ENCODE assay signal across 14 cellular contexts in the genomic region with DNA sequence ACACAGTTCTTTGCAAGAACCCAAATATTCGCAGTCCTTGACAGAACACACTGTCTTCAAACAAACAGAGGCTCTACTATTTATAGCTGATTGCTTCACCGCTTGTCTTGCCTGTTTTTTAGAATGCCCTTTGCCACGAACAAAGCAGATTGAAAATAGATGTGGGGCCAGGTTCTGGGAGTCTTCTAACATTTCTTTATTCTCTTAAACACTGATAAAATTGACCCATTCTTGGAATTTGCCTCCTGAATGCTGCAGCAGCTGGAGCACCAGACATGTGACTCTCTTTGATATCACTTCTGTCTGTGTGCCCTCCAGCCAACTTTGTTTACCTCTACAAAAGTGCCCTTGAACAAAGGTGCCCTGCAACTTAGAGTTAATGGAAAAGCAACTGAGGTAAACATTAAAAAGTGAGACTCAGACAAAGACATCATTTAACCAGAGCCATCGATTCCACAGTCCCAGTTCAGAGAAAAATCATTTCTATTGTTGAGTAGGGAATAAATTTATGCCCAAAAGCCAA.
DNase-seq lines count a peak whose midpoint lies in the region; ATAC-seq and TF ChIP-seq lines count a peak whose summit lies in the region.
"Had no signal": no experiment of that assay in that cellular context is flagged by ENCODE, and none has a peak within 500 bp of the region (broad histone marks: within the 10 kb centered on the region; RNA-seq: fewer than 3 reads in every experiment).

No MANE protein-coding gene starts in this region.

- H3K4me3 ChIP-seq in choroid plexus epithelial cell (ENCODE audit: low read depth, low read length) (no peak overlapping the region), liver (ENCODE audit: low read depth in 1 of 3, low read length in 3 of 3) (no peak overlapping the region)

- no peak for ATAC-seq in HG02798 (IDR thresholded peaks at IDR 0.05; ENCODE audit: poor library complexity, unreplicated experiment)
- ATAC-seq: effector memory CD8-positive, alpha-beta T cell; natural killer cell treated with Interleukin-12 subunit alpha and Interleukin-12 subunit beta and Interleukin-15 and Interleukin-18, amount 100 ng/mL, for 72 hours had no signal

- H3K27ac ChIP-seq in liver (ENCODE audit: low read depth in 1 of 2, low read length in 2 of 2) (peak overlapping the region; percentile 65 to 74), temporal lobe (ENCODE audit: low read depth, low read length) (peak overlapping the region; percentile 75)

- H3K4me1 ChIP-seq in liver (ENCODE audit: control insufficient read depth in 4 of 4, insufficient read depth in 4 of 4, low read length in 3 of 4): peaks cover 7 to 25% (median 15%) of the 10 kb centered on the region in 4 donors

- no peaks in the 10 kb centered on the region for H3K36me3 ChIP-seq in liver (ENCODE audit: control insufficient read depth in 4 of 4, insufficient read depth in 3 of 4, low read depth in 1 of 4, low read length in 3 of 4)

- TF ChIP-seq RAD21 in liver (IDR thresholded peaks at IDR 0.05): no peak

- no peaks in the 10 kb centered on the region for H3K27me3 ChIP-seq in liver (ENCODE audit: control insufficient read depth in 4 of 4, insufficient read depth in 4 of 4, low read length in 3 of 4)

- DNase-seq in NCI-H748 (lab: John Stamatoyannopoulos, UW; ENCODE audit: unreplicated experiment) (peak; percentile 2), NCI-H748 treated with DMSO at 0.1 percent for 48 hours (lab: John Stamatoyannopoulos, UW) (no peak), choroid plexus epithelial cell (ENCODE audit: low read depth) (peak; percentile 75), SW 1271 (lab: John Stamatoyannopoulos, UW) (no peak), NCI-H524 (lab: John Stamatoyannopoulos, UW) (no peak)
- DNase-seq: activated CD8-positive, alpha-beta memory T cell treated with anti-CD3 and anti-CD28 coated beads, Interleukin-2, amount 50 U/mL, for 4 hours; effector memory CD8-positive, alpha-beta T cell; NCI-H146; stimulated activated CD4-positive, alpha-beta T cell treated with anti-CD3 and anti-CD28 coated beads, Interleukin-2, amount 100 ng/mL, for 24 hours; stimulated activated naive CD4-positive, alpha-beta T cell had no signal

- 19% methylated on average over 4 of the region's 4 CpGs for WGBS in liver

- no peak for TF ChIP-seq CTCF in choroid plexus epithelial cell (conservative IDR thresholded peaks at IDR 0.05; ENCODE audit: low read depth, low read length)
- no peak for TF ChIP-seq CTCF in liver (IDR thresholded peaks at IDR 0.05; ENCODE audit: low read depth, low read length, missing input control)

- H3K9me3 ChIP-seq in liver (ENCODE audit: control insufficient read depth in 4 of 4, low read length in 3 of 4): no peaks in the 10 kb centered on the region

- peak overlapping the region; percentile 54 to 60 for H3K9ac ChIP-seq in liver (ENCODE audit: low read depth in 1 of 2, low read length in 2 of 2)

TF ChIP-seq in liver, 16 proteins besides CTCF, POLR2A, EP300 and RAD21:
- TF ChIP-seq YY1 (IDR thresholded peaks at IDR 0.05) (peak; percentile 43), FOXA1 (IDR thresholded peaks at IDR 0.05) (no peak), FOXA2 (IDR thresholded peaks at IDR 0.05) (no peak), GABPA (IDR thresholded peaks at IDR 0.05 in 1 of 2, conservative IDR thresholded peaks at IDR 0.05 in 1 of 2) (no peak), ZBTB33 (IDR thresholded peaks at IDR 0.05) (no peak), TAF1 (conservative IDR thresholded peaks at IDR 0.05) (peak; percentile 65), RXRA (IDR thresholded peaks at IDR 0.05) (peak; percentile 60 to 66), HNF4A (conservative IDR thresholded peaks at IDR 0.05) (peak; percentile 57 to 66), NR2F2 (IDR thresholded peaks at IDR 0.05) (peak; percentile 36), ATF3 (IDR thresholded peaks at IDR 0.05) (peak; percentile 15), JUND (IDR thresholded peaks at IDR 0.05) (peak; percentile 48 to 54), REST (IDR thresholded peaks at IDR 0.05) (peak; percentile 27), EGR1 (IDR thresholded peaks at IDR 0.05; ENCODE audit: low read depth in 2 of 2) (no peak), HNF4G (IDR thresholded peaks at IDR 0.05) (no peak), MAX (IDR thresholded peaks at IDR 0.05) (peak; percentile 16), SP1 (IDR thresholded peaks at IDR 0.05) (peak; percentile 69)

Comparison
In these comparisons a context has a peak if more than half of its experiments do, and no peak if none do; other contexts are left out.
1. DNase-seq: peak in NCI-H748 (single experiment) and choroid plexus epithelial cell (single experiment); none in NCI-H748 treated with DMSO at 0.1 percent for 48 hours (single experiment), SW 1271 (0 of 2) and NCI-H524 (0 of 2).